In the genomic region with DNA sequence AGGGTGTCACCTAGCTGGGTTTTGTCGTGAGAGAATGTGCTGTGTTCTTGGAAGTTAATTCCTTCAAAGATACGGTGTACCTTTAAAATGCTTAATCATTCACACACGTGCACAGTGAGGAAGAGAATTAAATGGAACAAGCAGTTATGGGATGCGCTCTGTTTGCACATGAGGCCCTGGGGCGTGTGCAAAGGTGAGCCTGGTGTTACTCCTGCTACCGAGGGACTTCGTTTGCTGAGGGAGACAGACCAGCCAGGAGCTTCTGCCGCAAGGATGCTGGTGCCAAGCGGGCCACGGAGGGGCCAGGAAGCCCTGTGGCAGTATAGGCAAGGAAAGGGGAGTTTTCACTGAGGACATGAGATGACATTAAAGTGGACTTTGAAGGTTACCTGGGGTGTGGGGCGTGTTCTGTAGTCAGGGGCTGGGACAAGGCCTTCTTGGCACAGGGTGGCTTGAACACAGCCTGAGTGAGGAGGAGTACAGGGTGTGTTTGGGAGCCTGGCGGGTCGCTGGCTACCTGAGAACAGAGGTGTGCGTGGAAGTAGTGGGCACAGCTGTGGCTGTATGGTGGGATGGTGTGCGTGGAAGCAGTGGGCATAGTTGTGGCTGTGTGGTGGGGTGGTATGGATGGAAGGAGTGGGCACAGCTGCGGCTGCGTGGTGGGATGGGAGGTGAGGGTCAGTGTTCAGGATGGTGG, we compare ENCODE assay signal across 11 cellular contexts. TPM values are rescaled to one million over a fixed set of nuclear protein-coding genes. Genes with fewer than 3 reads are reported as not detected.
A peak's percentile ranks its signal among the peaks of the same experiment; 100 is the strongest.
DNase-seq lines count a peak whose midpoint lies in the region; ATAC-seq and TF ChIP-seq lines count a peak whose summit lies in the region.
"Had no signal": no experiment of that assay in that cellular context is flagged by ENCODE, and none has a peak within 500 bp of the region (broad histone marks: within the 10 kb centered on the region; RNA-seq: fewer than 3 reads in every experiment).

No MANE protein-coding gene starts in this region.

- H3K27me3 ChIP-seq in SU-DHL-6 (ENCODE audit: low read length) (no peaks in the 10 kb centered on the region), smooth muscle cell (ENCODE audit: low read depth) (no peaks in the 10 kb centered on the region)
- H3K27me3 ChIP-seq: MG63, ovary had no signal

- peaks cover 2% of the 10 kb centered on the region for H3K36me3 Mint-ChIP-seq in activated CD8-positive, alpha-beta memory T cell treated with anti-CD3 and anti-CD28 coated beads, Interleukin-2, amount 10 ng/mL, durations not matched to agents 7 days and 5 days
- H3K36me3 Mint-ChIP-seq in endothelial cell (ENCODE audit: low read depth, unreplicated experiment), result peaks cover 6% of the 10 kb centered on the region

- H3K36me3 ChIP-seq in SU-DHL-6 (ENCODE audit: low read length), result no peaks in the 10 kb centered on the region
- H3K36me3 ChIP-seq in smooth muscle cell (ENCODE audit: low read depth), result no peaks in the 10 kb centered on the region
- H3K36me3 ChIP-seq: MG63, ovary had no signal

- H2AFZ ChIP-seq in SU-DHL-6 (ENCODE audit: low read depth, low read length, severe bottlenecking) (no peak overlapping the region), smooth muscle cell (ENCODE audit: low read depth) (no peak overlapping the region)

- H3K9me2 ChIP-seq in SU-DHL-6 (replicated peaks; ENCODE audit: insufficient read depth, low read length), result no peaks in the 10 kb centered on the region

- H3K27me3 Mint-ChIP-seq in activated CD8-positive, alpha-beta memory T cell treated with anti-CD3 and anti-CD28 coated beads, Interleukin-2, amount 10 ng/mL, durations not matched to agents 7 days and 5 days, result no peaks in the 10 kb centered on the region
- peaks cover 4% of the 10 kb centered on the region for H3K27me3 Mint-ChIP-seq in endothelial cell (ENCODE audit: unreplicated experiment)

- DNase-seq in activated CD8-positive, alpha-beta memory T cell treated with anti-CD3 and anti-CD28 coated beads, Interleukin-2, amount 10 ng/mL, durations not matched to agents 7 days and 5 days, result no peak
- no peak for DNase-seq in activated CD8-positive, alpha-beta memory T cell treated with anti-CD3 and anti-CD28 coated beads, Interleukin-2, amount 50 U/mL, for 48 hours
- DNase-seq in endothelial cell (ENCODE audit: low spot score) (no peak), smooth muscle cell (lab: John Stamatoyannopoulos, UW; ENCODE audit: unreplicated experiment) (no peak), CD1c-positive myeloid dendritic cell (ENCODE audit: extremely low spot score) (no peak), NCI-H226 (no peak)
- DNase-seq: dermis blood vessel endothelial cell, MG63, ovary had no signal

- H3K4me2 ChIP-seq in SU-DHL-6 (ENCODE audit: low read depth, low read length, poor library complexity, severe bottlenecking) (peak overlapping the region; percentile 93), smooth muscle cell (no peak overlapping the region)

- H4K20me1 ChIP-seq in SU-DHL-6 (ENCODE audit: low read depth, low read length), result no peaks in the 10 kb centered on the region
- peaks cover 78% of the 10 kb centered on the region for H4K20me1 ChIP-seq in smooth muscle cell (ENCODE audit: low read depth)

- 87% methylated on average over 17 of the region's 17 CpGs for WGBS in smooth muscle cell (ENCODE audit: low lambda C conversion rate)

- H3K9me3 ChIP-seq in SU-DHL-6 (ENCODE audit: insufficient read depth, low read length), result no peaks in the 10 kb centered on the region
- no peaks in the 10 kb centered on the region for H3K9me3 ChIP-seq in smooth muscle cell (replicated peaks; ENCODE audit: low read depth)
- H3K9me3 ChIP-seq: MG63, ovary had no signal

- CTCF ChIA-PET in activated CD8-positive, alpha-beta memory T cell treated with anti-CD3 and anti-CD28 coated beads, Interleukin-2, amount 10 ng/mL, durations not matched to agents 7 days and 5 days (lab: Charles Lee), result interaction anchor here (1.0 to 1.4 kb wide), 2 partner anchors 15 to 23 kb away, joined by 3 read pairs; no protein-coding TSS in a partner anchor

- H3F3A ChIP-seq in SU-DHL-6 (ENCODE audit: insufficient read depth), result peaks cover 35% of the 10 kb centered on the region
- no peaks in the 10 kb centered on the region for H3F3A ChIP-seq in smooth muscle cell (ENCODE audit: low read depth)

- H3K4me3 ChIP-seq in SU-DHL-6 (ENCODE audit: insufficient read depth, low read length, poor library complexity, severe bottlenecking) (peak overlapping the region; percentile 47), smooth muscle cell (no peak overlapping the region)
- H3K4me3 ChIP-seq: MG63, ovary had no signal

- no peaks in the 10 kb centered on the region for H3K9me3 Mint-ChIP-seq in activated CD8-positive, alpha-beta memory T cell treated with anti-CD3 and anti-CD28 coated beads, Interleukin-2, amount 10 ng/mL, durations not matched to agents 7 days and 5 days (ENCODE audit: low read depth)
- H3K9me3 Mint-ChIP-seq in endothelial cell (ENCODE audit: unreplicated experiment), result no peaks in the 10 kb centered on the region

- H3K27ac ChIP-seq in SU-DHL-6 (ENCODE audit: low read depth, low read length) (peak overlapping the region; percentile 98), smooth muscle cell (ENCODE audit: low read depth) (peak overlapping the region; percentile 89)
- H3K27ac ChIP-seq: ovary had no signal

- H3K4me1 ChIP-seq in smooth muscle cell (ENCODE audit: low read depth), result no peaks in the 10 kb centered on the region

- peak overlapping the region; percentile 68 for H3K4me3 Mint-ChIP-seq in activated CD8-positive, alpha-beta memory T cell treated with anti-CD3 and anti-CD28 coated beads, Interleukin-2, amount 10 ng/mL, durations not matched to agents 7 days and 5 days
- H3K4me3 Mint-ChIP-seq in endothelial cell (ENCODE audit: unreplicated experiment), result no peak overlapping the region

- peaks cover 75% of the 10 kb centered on the region for H3K79me2 ChIP-seq in SU-DHL-6 (ENCODE audit: insufficient read depth, low read length)
- H3K79me2 ChIP-seq in smooth muscle cell (ENCODE audit: low read depth), result peaks cover 40% of the 10 kb centered on the region

- no peak for TF ChIP-seq CTCF in SU-DHL-6 (IDR thresholded peaks at IDR 0.05; ENCODE audit: insufficient read depth, low read length, poor library complexity, severe bottlenecking)
- no peak for TF ChIP-seq CTCF in endothelial cell (IDR thresholded peaks at IDR 0.05; ENCODE audit: unreplicated experiment)
- TF ChIP-seq CTCF in smooth muscle cell (IDR thresholded peaks at IDR 0.05; ENCODE audit: borderline replicate concordance, insufficient read depth, poor library complexity, severe bottlenecking), result no peak

- peak overlapping the region; percentile 88 for H3K27ac Mint-ChIP-seq in activated CD8-positive, alpha-beta memory T cell treated with anti-CD3 and anti-CD28 coated beads, Interleukin-2, amount 10 ng/mL, durations not matched to agents 7 days and 5 days
- H3K27ac Mint-ChIP-seq in endothelial cell (ENCODE audit: unreplicated experiment), result peak overlapping the region; percentile 26

- no peak for ATAC-seq in activated CD8-positive, alpha-beta memory T cell treated with anti-CD3 and anti-CD28 coated beads, Interleukin-2, amount 10 ng/mL, durations not matched to agents 7 days and 5 days
- ATAC-seq in GM21825 (IDR thresholded peaks at IDR 0.05; ENCODE audit: unreplicated experiment), result no peak

- peak overlapping the region; percentile 69 for H3K9ac ChIP-seq in SU-DHL-6 (ENCODE audit: low read length)
- H3K9ac ChIP-seq in smooth muscle cell (ENCODE audit: low read depth), result no peak overlapping the region

- peaks cover 53% of the 10 kb centered on the region for H3K4me1 Mint-ChIP-seq in activated CD8-positive, alpha-beta memory T cell treated with anti-CD3 and anti-CD28 coated beads, Interleukin-2, amount 10 ng/mL, durations not matched to agents 7 days and 5 days
- peaks cover 17% of the 10 kb centered on the region for H3K4me1 Mint-ChIP-seq in endothelial cell (ENCODE audit: unreplicated experiment)

RNA-seq across cellular contexts. Expression of a gene that starts 13.5 kb away (rescaled TPM):
- total RNA-seq in activated CD8-positive, alpha-beta memory T cell treated with anti-CD3 and anti-CD28 coated beads, Interleukin-2, amount 10 ng/mL, durations not matched to agents 7 days and 5 days, result 10 to 100 TPM; 32.6 to 44.9 TPM
- total RNA-seq in endothelial cell (ENCODE audit: unreplicated experiment), result 25.3 TPM
- total RNA-seq in smooth muscle cell, result 7.2 and 12.5 TPM in 2 replicates
- 14.4 and 19.2 TPM in 2 replicates for polyA plus RNA-seq in smooth muscle cell

RNA-seq across cellular contexts. Expression of a gene that starts 37.9 kb away (rescaled TPM):
- total RNA-seq in activated CD8-positive, alpha-beta memory T cell treated with anti-CD3 and anti-CD28 coated beads, Interleukin-2, amount 10 ng/mL, durations not matched to agents 7 days and 5 days, result 10 to 100 TPM; 53.3 to 59.7 TPM
- total RNA-seq in endothelial cell (ENCODE audit: unreplicated experiment) (57.7 TPM), smooth muscle cell (25.4 and 30.7 TPM in 2 replicates)
- 23.3 and 25.6 TPM in 2 replicates for polyA plus RNA-seq in smooth muscle cell
